Comparison of ENCODE assay signal across 18 cellular contexts in the genomic region with DNA sequence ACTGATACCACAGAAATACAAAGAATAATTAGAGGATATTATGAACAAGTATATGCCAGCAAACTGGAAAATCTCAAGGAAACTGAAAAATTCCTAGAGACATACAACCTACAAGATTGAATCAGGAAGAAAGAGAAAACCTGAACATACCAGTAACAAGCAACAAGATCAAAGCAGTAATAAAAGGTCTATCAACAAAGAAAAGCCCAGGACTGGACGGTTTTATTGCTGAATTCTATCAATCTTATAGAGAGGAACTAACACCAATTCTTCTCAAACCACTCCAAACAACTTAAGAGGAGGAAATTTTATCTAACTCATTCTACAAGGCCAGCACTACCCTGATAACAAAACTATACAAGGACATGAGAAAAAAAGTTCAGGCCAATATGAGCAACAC.
"Had no signal": no experiment of that assay in that cellular context is flagged by ENCODE, and none has a peak within 500 bp of the region (broad histone marks: within the 10 kb centered on the region; RNA-seq: fewer than 3 reads in every experiment).

No MANE protein-coding gene starts in this region.

- H3K4me1 ChIP-seq: esophagus squamous epithelium, vagina had no signal

- ATAC-seq: left ventricle myocardium superior had no signal

- H3K27me3 ChIP-seq: brain microvascular endothelial cell, esophagus squamous epithelium, right atrium auricular region, transverse colon, vagina had no signal

- H3K27ac ChIP-seq: brain microvascular endothelial cell, esophagus squamous epithelium, right atrium auricular region, transverse colon, vagina had no signal

- H3K27me3 Mint-ChIP-seq: activated naive CD8-positive, alpha-beta T cell treated with anti-CD3 and anti-CD28 coated beads, Interleukin-2, amount 10 ng/mL, durations not matched to agents 7 days and 5 days; progenitor cell of endocrine pancreas had no signal

- H3K27ac Mint-ChIP-seq: progenitor cell of endocrine pancreas had no signal

- H3K36me3 ChIP-seq: brain microvascular endothelial cell, right atrium auricular region had no signal

- DNase-seq: activated CD4-positive, alpha-beta T cell treated with anti-CD3 and anti-CD28 coated beads for 48 hours; activated effector memory CD4-positive, alpha-beta T cell treated with anti-CD3 and anti-CD28 coated beads, Interleukin-2, amount 50 U/mL, for 16 hours; activated naive CD8-positive, alpha-beta T cell treated with anti-CD3 and anti-CD28 coated beads, Interleukin-2, amount 10 ng/mL, durations not matched to agents 7 days and 5 days; anterior cingulate cortex; brain microvascular endothelial cell; cortex of kidney; effector CD4-positive, alpha-beta T cell; esophagus squamous epithelium; hippocampal formation; left ventricle myocardium superior; mesenchymal stem cell; stimulated activated CD4-positive, alpha-beta T cell treated with anti-CD3 and anti-CD28 coated beads, Interleukin-2, amount 100 ng/mL, for 48 hours; stimulated activated naive CD4-positive, alpha-beta T cell treated with Interleukin-2 at 50 U/mL for 16 hours; T1000; transverse colon had no signal

- H3K4me3 ChIP-seq: esophagus squamous epithelium, right atrium auricular region, transverse colon, vagina had no signal
